In the genomic region with DNA sequence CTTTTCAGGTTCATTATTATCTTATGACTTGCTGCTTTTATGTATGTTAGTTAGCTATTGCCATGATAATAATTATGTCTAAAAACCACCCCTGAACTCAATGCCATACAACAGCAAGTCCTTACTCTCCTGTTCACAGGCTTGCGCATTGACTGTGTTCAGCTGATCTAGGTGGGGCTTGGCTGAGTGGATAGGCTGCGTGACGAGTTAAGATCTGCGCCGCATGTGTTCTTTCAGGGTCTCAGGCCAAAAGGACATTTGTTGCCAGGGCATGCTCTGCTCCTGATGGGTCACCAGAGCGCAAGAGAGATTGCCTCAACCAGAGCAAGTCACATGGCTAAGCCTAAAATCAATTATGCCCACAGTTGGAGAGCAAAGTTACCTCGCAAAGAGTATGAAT, we compare ENCODE assay signal across 8 cellular contexts. TPM values are rescaled to one million over a fixed set of nuclear protein-coding genes. Genes with fewer than 3 reads are reported as not detected.
DNase-seq lines count a peak whose midpoint lies in the region; ATAC-seq, FAIRE-seq and TF ChIP-seq lines count a peak whose summit lies in the region.

No MANE protein-coding gene starts in this region.

- H3K4me3 ChIP-seq in AG04449 (ENCODE audit: low read depth, low read length), result peak overlapping the region; percentile 96
- peak overlapping the region; percentile 46; the same call in 1 of the 2 replicates for H3K4me3 ChIP-seq in H7 (ENCODE audit: insufficient read depth, low read depth, low read length)
- H3K4me3 ChIP-seq in ascending aorta, result peak overlapping the region; percentile 80 to 91
- H3K4me3 ChIP-seq in kidney (ENCODE audit: low read length in 2 of 2), result peak overlapping the region; percentile 94 to 99
- H3K4me3 ChIP-seq in subcutaneous abdominal adipose tissue (ENCODE audit: low read depth in 1 of 5, low read length in 5 of 5), result peak overlapping the region; percentile 78 to 92 (median 87)

- no peak for ATAC-seq in HG03378 (IDR thresholded peaks at IDR 0.05; ENCODE audit: unreplicated experiment)

- POLR2A ChIA-PET in AG04449 (lab: Yijun Ruan, JAX), result no interaction called here

- CTCF ChIA-PET in AG04449 (lab: Yijun Ruan, JAX), result interaction anchor here (1.0 kb wide), 1 partner anchor 67 kb away, joined by 3 read pairs; no protein-coding TSS in a partner anchor

- H3K27ac ChIP-seq in ascending aorta (peak overlapping the region in 1 of 2 donors; percentile 98), kidney (ENCODE audit: low read depth in 2 of 2, low read length in 2 of 2) (no peak overlapping the region), subcutaneous abdominal adipose tissue (ENCODE audit: low read depth, low read length) (no peak overlapping the region)

- no peaks in the 10 kb centered on the region for H3K27me3 ChIP-seq in H7 (ENCODE audit: control insufficient read depth, insufficient read depth, low read length)
- H3K27me3 ChIP-seq in ascending aorta, result no peaks in the 10 kb centered on the region
- H3K27me3 ChIP-seq in subcutaneous abdominal adipose tissue (ENCODE audit: control insufficient read depth in 5 of 5, insufficient read depth in 4 of 5, low read length in 5 of 5), result no peaks in the 10 kb centered on the region

- H3K36me3 ChIP-seq in H7 (replicated peaks; ENCODE audit: control insufficient read depth, insufficient read depth, low read length), result no peaks in the 10 kb centered on the region
- H3K36me3 ChIP-seq in ascending aorta, result peaks cover 18 to 51% of the 10 kb centered on the region in 2 donors
- peaks cover 0 to 5% of the 10 kb centered on the region in 2 donors for H3K36me3 ChIP-seq in kidney (ENCODE audit: control insufficient read depth in 1 of 2, insufficient read depth in 2 of 2, low read length in 2 of 2)
- H3K36me3 ChIP-seq in subcutaneous abdominal adipose tissue (ENCODE audit: control insufficient read depth in 5 of 5, insufficient read depth in 5 of 5, low read length in 5 of 5), result peaks cover 20 to 32% (median 25%) of the 10 kb centered on the region in 5 donors

- FAIRE-seq in kidney (lab: Jason Lieb, UNC), result no peak

- H3K9me3 ChIP-seq in ascending aorta (peaks cover 0 to 44% of the 10 kb centered on the region in 2 donors), kidney (ENCODE audit: control insufficient read depth in 1 of 2, low read length in 2 of 2) (no peaks in the 10 kb centered on the region), subcutaneous abdominal adipose tissue (ENCODE audit: control insufficient read depth in 5 of 5, low read length in 5 of 5) (peaks cover 0 to 10% (median 7%) of the 10 kb centered on the region in 5 donors)

- DNase-seq in AG04449 (ENCODE audit: low read depth, low spot score) (no peak), H7 (no peak), ascending aorta (ENCODE audit: low spot score in 2 of 2) (no peak), kidney (no peak), NCI-H1105 (lab: John Stamatoyannopoulos, UW) (no peak), cerebellar nuclear complex (lab: John Stamatoyannopoulos, UW) (no peak)

- H3K4me1 ChIP-seq in ascending aorta (peaks cover 0 to 10% of the 10 kb centered on the region in 2 donors), kidney (ENCODE audit: control insufficient read depth in 1 of 2, insufficient read depth in 1 of 2, low read depth in 1 of 2, low read length in 2 of 2) (peaks cover 0 to 8% of the 10 kb centered on the region in 2 donors), subcutaneous abdominal adipose tissue (ENCODE audit: control insufficient read depth in 5 of 5, insufficient read depth in 5 of 5, low read length in 5 of 5) (peaks cover 1 to 20% (median 15%) of the 10 kb centered on the region in 5 donors)

- intact Hi-C loops in ascending aorta (cut with DNase I), result loop anchor here (1.0 to 10.0 kb wide), 6 partner anchors 67 to 792 kb away; a partner anchor contains a TSS
- intact Hi-C loops in kidney (cut with DNase I), result no loop called here

- H3K9ac ChIP-seq in kidney (ENCODE audit: low read length in 2 of 2) (peak overlapping the region; percentile 75 to 97), subcutaneous abdominal adipose tissue (ENCODE audit: low read length in 5 of 5) (peak overlapping the region in 4 of 5 donors; percentile 85 to 94 (median 92))

- no peak for TF ChIP-seq CTCF in AG04449 (IDR thresholded peaks at IDR 0.05; ENCODE audit: insufficient read depth, low read length, missing control alignments)
- no peak for TF ChIP-seq CTCF in ascending aorta (IDR thresholded peaks at IDR 0.05)
- TF ChIP-seq CTCF in kidney (IDR thresholded peaks at IDR 0.05; ENCODE audit: borderline replicate concordance, extremely low read depth, insufficient read depth), result no peak

RNA-seq across cellular contexts. Expression of a gene that starts 0.9 kb away (rescaled TPM):
- total RNA-seq in H7 (2014; rRNA removed; shearing (Covaris generic)), result 0.24 and 0.70 TPM in 2 replicates
- 2.4 TPM for total RNA-seq in ascending aorta
- 13.1 TPM for total RNA-seq in kidney
- polyA plus RNA-seq in kidney (ENCODE audit: insufficient read depth, low read depth, low replicate concordance), result 6.5 TPM

RNA-seq across cellular contexts. Expression of a gene that starts 0.9 kb away (rescaled TPM):
- total RNA-seq in H7 (2014; rRNA removed; shearing (Covaris generic)), result not detected in 2 replicates
- total RNA-seq in ascending aorta, result 1.2 TPM
- total RNA-seq in kidney, result 4.4 TPM
- polyA plus RNA-seq in kidney (ENCODE audit: insufficient read depth, low read depth, low replicate concordance), result 1.2 TPM

Comparison
In these comparisons a context has a peak if more than half of its experiments do, and no peak if none do; other contexts are left out.
1. H3K4me3 ChIP-seq: peak in every context shown above with its lines; median percentile 96 in kidney; 96 in AG04449; 87 in subcutaneous abdominal adipose tissue; 86 in ascending aorta; 46 in H7.